Comparison of ENCODE assay signal across 15 cellular contexts in the genomic region with DNA sequence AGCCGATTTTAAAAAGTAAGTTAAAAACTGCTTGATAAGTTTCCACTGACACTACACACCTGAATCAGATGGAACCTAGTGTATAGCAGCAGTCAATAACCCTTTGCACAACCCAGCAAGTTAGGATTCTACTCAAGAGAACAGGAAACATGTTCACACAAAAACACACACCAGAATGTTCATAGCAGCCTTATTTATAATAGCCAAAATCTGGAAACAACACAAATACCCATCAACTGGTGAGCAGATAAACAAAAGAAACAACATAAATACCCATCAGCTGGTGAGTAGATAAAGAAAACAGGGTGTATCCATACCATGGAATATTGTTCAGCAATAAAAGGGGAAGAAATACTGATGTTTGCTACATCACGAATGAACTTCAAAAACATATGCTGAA. TPM values are rescaled to one million over a fixed set of nuclear protein-coding genes. Genes with fewer than 3 reads are reported as not detected.
DNase-seq lines count a peak whose midpoint lies in the region; ATAC-seq and TF ChIP-seq lines count a peak whose summit lies in the region.
"Had no signal": no experiment of that assay in that cellular context is flagged by ENCODE, and none has a peak within 500 bp of the region (broad histone marks: within the 10 kb centered on the region; RNA-seq: fewer than 3 reads in every experiment).

No MANE protein-coding gene starts in this region.

- H3K36me3 ChIP-seq in PC-3 (ENCODE audit: low read depth, low read length): no peaks in the 10 kb centered on the region
- H3K36me3 ChIP-seq in mesodermal cell (ENCODE audit: control insufficient read depth, insufficient read depth, low read length): peaks cover 16% of the 10 kb centered on the region
- no peaks in the 10 kb centered on the region for H3K36me3 ChIP-seq in upper lobe of left lung
- no peaks in the 10 kb centered on the region for H3K36me3 ChIP-seq in prostate gland
- H3K36me3 ChIP-seq: BLaER1 treated with 17β-estradiol and CSF1 and Interleukin-3, amounts not matched to agents 10 nM and 100 nM; neutrophil; right lobe of liver had no signal

- H3K4me1 ChIP-seq in PC-3 (ENCODE audit: insufficient read depth, low read length) (peaks cover 13% of the 10 kb centered on the region; the same call in 1 of the 2 replicates), mesodermal cell (ENCODE audit: control insufficient read depth, insufficient read depth, low read length, poor library complexity, severe bottlenecking) (no peaks in the 10 kb centered on the region), upper lobe of left lung (peaks cover 0 to 31% (median 11%) of the 10 kb centered on the region in 4 donors), prostate gland (replicated peaks) (peaks cover 5% of the 10 kb centered on the region)

- TF ChIP-seq POLR2A in upper lobe of left lung (IDR thresholded peaks at IDR 0.05) (no peak), prostate gland (IDR thresholded peaks at IDR 0.05) (no peak)

- peaks cover 4% of the 10 kb centered on the region for H3F3A ChIP-seq in PC-3 (ENCODE audit: low read length, unreplicated experiment)

- POLR2A ChIA-PET in PC-3 (lab: Charles Lee; ENCODE audit: unreplicated experiment): no interaction called here

- no peaks in the 10 kb centered on the region for H3K9me3 ChIP-seq in PC-3 (ENCODE audit: low read length)
- no peaks in the 10 kb centered on the region for H3K9me3 ChIP-seq in mesodermal cell (ENCODE audit: control insufficient read depth, low read length)
- no peaks in the 10 kb centered on the region for H3K9me3 ChIP-seq in upper lobe of left lung
- no peaks in the 10 kb centered on the region for H3K9me3 ChIP-seq in prostate gland
- H3K9me3 ChIP-seq: neutrophil, right lobe of liver had no signal

- H3K79me2 ChIP-seq in PC-3 (ENCODE audit: low read length): peaks cover 53% of the 10 kb centered on the region

- H3K9ac ChIP-seq in PC-3 (ENCODE audit: low read length): no peak overlapping the region
- H3K9ac ChIP-seq: BLaER1 treated with 17β-estradiol and CSF1 and Interleukin-3, amounts not matched to agents 10 nM and 100 nM had no signal

- 80% methylated on average over 1 of the region's 2 CpGs; no CpG with 5 or more reads in 1 of the 2 experiments for WGBS in mesodermal cell (ENCODE audit: insufficient coverage in 2 of 2), 2 experiments
- WGBS in upper lobe of left lung, 2 donors: 69 to 74% methylated on average over 2 of the region's 2 CpGs
- 76% methylated on average over 2 of the region's 2 CpGs for WGBS in prostate gland

- H3K9me2 ChIP-seq in PC-3 (replicated peaks; ENCODE audit: low read length): no peaks in the 10 kb centered on the region

- H3K4me2 ChIP-seq in PC-3 (ENCODE audit: low read length): peak overlapping the region; percentile 93
- H3K4me2 ChIP-seq: BLaER1 treated with 17β-estradiol and CSF1 and Interleukin-3, amounts not matched to agents 10 nM and 100 nM had no signal

- CTCF ChIA-PET in PC-3 (lab: Charles Lee): no interaction called here

- no peak for DNase-seq in PC-3
- no peak for DNase-seq in coronary artery (ENCODE audit: low spot score)
- no peak for DNase-seq in upper lobe of left lung
- no peak for DNase-seq in effector CD4-positive, alpha-beta T cell
- DNase-seq in activated CD8-positive, alpha-beta memory T cell treated with anti-CD3 and anti-CD28 coated beads for 24 hours: no peak
- no peak for DNase-seq in prostate gland (ENCODE audit: low spot score)
- DNase-seq: activated effector memory CD4-positive, alpha-beta T cell treated with Interleukin-2 at 50 U/mL for 16 hours; amygdala; NCI-H187 treated with DMSO at 0.1 percent for 48 hours; right lobe of liver; T-helper 17 cell had no signal

- H4K20me1 ChIP-seq in PC-3 (ENCODE audit: low read length): 0 out of 2 replicates have a peak, but pooled peaks cover 7% of the 10 kb centered on the region

- TF ChIP-seq EP300 in upper lobe of left lung (IDR thresholded peaks at IDR 0.05): no peak

- H2AFZ ChIP-seq in PC-3 (ENCODE audit: low read length): peak overlapping the region; percentile 94

- no TSS peak for BruUV-seq in PC-3 (replicated peaks; lab: Mats Ljungman, UMichigan)

- no peaks in the 10 kb centered on the region for H3K27me3 ChIP-seq in PC-3 (ENCODE audit: low read length)
- peaks cover 0 to 13% (median 4%) of the 10 kb centered on the region in 4 donors for H3K27me3 ChIP-seq in upper lobe of left lung
- H3K27me3 ChIP-seq in prostate gland (replicated peaks; ENCODE audit: insufficient read depth): no peaks in the 10 kb centered on the region

- TF ChIP-seq CTCF in PC-3 (conservative IDR thresholded peaks at IDR 0.05; ENCODE audit: low read depth, low read length): no peak
- no peak for TF ChIP-seq CTCF in coronary artery (IDR thresholded peaks at IDR 0.05)
- no peak for TF ChIP-seq CTCF in upper lobe of left lung (IDR thresholded peaks at IDR 0.05)
- no peak for TF ChIP-seq CTCF in prostate gland (IDR thresholded peaks at IDR 0.05)

- H3K4me3 ChIP-seq in PC-3 (ENCODE audit: low read length): peak overlapping the region; percentile 90
- peak overlapping the region; percentile 94 for H3K4me3 ChIP-seq in coronary artery
- peak overlapping the region; percentile 57 for H3K4me3 ChIP-seq in mesodermal cell (ENCODE audit: extremely low read depth, insufficient read depth, low read length, poor library complexity, severe bottlenecking)
- H3K4me3 ChIP-seq in upper lobe of left lung: peak overlapping the region in 2 of 4 donors; percentile 53 to 56
- no peak overlapping the region for H3K4me3 ChIP-seq in prostate gland
- H3K4me3 ChIP-seq: right lobe of liver had no signal

- H3K27ac ChIP-seq in PC-3 (ENCODE audit: low read length) (no peak overlapping the region), coronary artery (peak overlapping the region; percentile 96 to 99), mesodermal cell (ENCODE audit: low read depth, low read length, severe bottlenecking) (no peak overlapping the region), upper lobe of left lung (peak overlapping the region in 3 of 4 donors; percentile 83 to 84 (median 84)), prostate gland (no peak overlapping the region)
- H3K27ac ChIP-seq: BLaER1 treated with 17β-estradiol and CSF1 and Interleukin-3, amounts not matched to agents 10 nM and 100 nM; neutrophil; right lobe of liver had no signal

- intact Hi-C loops in PC-3 (cut with micrococcal nuclease): loop anchor here (2.0 to 10.0 kb wide), 5 partner anchors 250 to 1148 kb away; no protein-coding TSS in a partner anchor
- intact Hi-C loops in prostate gland (cut with DNase I): loop anchor here (5.0 to 10.0 kb wide), 2 partner anchors 180 to 1148 kb away; no protein-coding TSS in a partner anchor

- ATAC-seq in PC-3 (no peak), upper lobe of left lung (ENCODE audit: low FRiP score in 2 of 2) (no peak)
- ATAC-seq: T-helper 17 cell had no signal

RNA-seq across cellular contexts. Expression of a gene that starts 2.7 kb away (rescaled TPM):
- total RNA-seq in PC-3 (2014; rRNA removed) (111 and 172 TPM in 2 replicates), upper lobe of left lung (100 to 1,000 TPM in 2 of 6 donors, 10 to 100 TPM in 4; 20.9 to 164 (median 74.2) TPM), prostate gland (10 to 100 TPM; 24.2 to 70.5 TPM)
- 488 TPM for polyA plus RNA-seq in mesodermal cell (2013, experiment 1 of 2)
- polyA plus RNA-seq in mesodermal cell (2013, experiment 2 of 2): 420 TPM
- total RNA-seq: G401, T-helper 17 cell had no signal

Comparison
In these comparisons a context has a peak if more than half of its experiments do, and no peak if none do; other contexts are left out.
1. H3K27ac ChIP-seq: peak in coronary artery (2 of 2) and upper lobe of left lung (3 of 4); none in PC-3 (single experiment), mesodermal cell (single experiment) and prostate gland (0 of 2).
2. H3K4me3 ChIP-seq: peak in PC-3 (single experiment), coronary artery (single experiment) and mesodermal cell (single experiment); none in prostate gland (0 of 2).